ENCODE assay signal across 23 cellular contexts in the genomic region with DNA sequence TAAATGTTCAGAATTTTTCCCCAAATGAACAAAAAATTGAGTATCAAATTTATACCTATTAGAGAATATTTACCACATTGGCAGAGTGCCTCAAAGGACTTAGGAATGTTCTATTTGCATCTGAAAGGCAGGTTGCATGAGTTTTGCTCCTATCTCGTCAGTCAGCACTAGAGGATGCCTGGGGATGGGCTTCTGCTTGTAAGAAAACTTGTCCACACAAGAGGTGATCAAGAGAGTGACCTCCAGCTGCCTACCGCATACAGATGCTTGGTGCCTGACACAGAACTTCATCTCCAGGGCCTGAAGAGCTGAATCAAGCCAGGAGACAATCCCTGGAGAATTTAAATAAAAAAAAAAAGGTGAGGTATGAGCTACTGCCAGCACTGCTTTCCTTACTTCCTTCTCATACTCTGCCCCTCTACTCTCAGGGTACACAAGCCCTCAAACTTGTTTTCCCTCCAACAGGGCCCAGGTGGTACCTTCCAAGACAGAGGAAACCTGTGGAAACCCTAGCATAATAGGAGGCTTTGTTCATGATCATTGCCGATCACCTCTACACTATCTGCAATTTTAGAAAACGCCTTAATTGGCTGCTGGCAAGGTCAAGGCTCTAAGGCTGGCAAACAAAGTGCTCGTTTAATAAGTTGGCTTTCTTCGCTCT.
DNase-seq lines count a peak whose midpoint lies in the region; TF ChIP-seq lines count a peak whose summit lies in the region.
"Had no signal": no experiment of that assay in that cellular context is flagged by ENCODE, and none has a peak within 500 bp of the region (broad histone marks: within the 10 kb centered on the region; RNA-seq: fewer than 3 reads in every experiment).

No MANE protein-coding gene starts in this region.

- H3K36me3 ChIP-seq in mammary epithelial cell (ENCODE audit: insufficient read depth, low read length) (no peaks in the 10 kb centered on the region), endodermal cell (ENCODE audit: control insufficient read depth, insufficient read depth, low read length) (no peaks in the 10 kb centered on the region), neural progenitor cell (no peaks in the 10 kb centered on the region)

- no peak overlapping the region for H3K4me3 Mint-ChIP-seq in MCF 10A (ENCODE audit: unreplicated experiment)
- no peak overlapping the region for H3K4me3 Mint-ChIP-seq in endodermal cell
- H3K4me3 Mint-ChIP-seq in neural progenitor cell = no peak overlapping the region
- no peak overlapping the region for H3K4me3 Mint-ChIP-seq in activated naive CD4-positive, alpha-beta T cell treated with anti-CD3 and anti-CD28 coated beads, Interleukin-2, amount 10 ng/mL, durations not matched to agents 7 days and 5 days
- H3K4me3 Mint-ChIP-seq: CD8-positive, alpha-beta memory T cell had no signal

- no peaks in the 10 kb centered on the region for H3K4me1 ChIP-seq in mammary epithelial cell (ENCODE audit: insufficient read depth, low read length)
- no peaks in the 10 kb centered on the region for H3K4me1 ChIP-seq in endodermal cell (ENCODE audit: control insufficient read depth, insufficient read depth, low read length)
- H3K4me1 ChIP-seq in neural progenitor cell = peaks cover 13% of the 10 kb centered on the region

- TF ChIP-seq CTCF in MCF 10A (IDR thresholded peaks at IDR 0.05; ENCODE audit: unreplicated experiment) (no peak), mammary epithelial cell (conservative IDR thresholded peaks at IDR 0.05 in 1 of 2, IDR thresholded peaks at IDR 0.05 in 1 of 2; ENCODE audit: extremely low read depth in 1 of 2, insufficient read depth in 1 of 2, low read depth in 1 of 2, low read length in 2 of 2) (no peak), endodermal cell (conservative IDR thresholded peaks at IDR 0.05) (no peak), neural progenitor cell (IDR thresholded peaks at IDR 0.05) (no peak)

- no peak overlapping the region for H3K27ac ChIP-seq in mammary epithelial cell (ENCODE audit: insufficient read depth, low read depth, low read length)
- H3K27ac ChIP-seq in endodermal cell (ENCODE audit: low read depth, low read length) = no peak overlapping the region
- H3K27ac ChIP-seq in neural progenitor cell = no peak overlapping the region
- H3K27ac ChIP-seq: C4-2B, RWPE1, SK-N-MC had no signal

- no peak overlapping the region for H3K4me2 ChIP-seq in mammary epithelial cell (ENCODE audit: insufficient read depth, low read depth, low read length)
- H3K4me2 ChIP-seq in neural progenitor cell = no peak overlapping the region

- H3K27me3 ChIP-seq in mammary epithelial cell (ENCODE audit: insufficient read depth, low read length) (no peaks in the 10 kb centered on the region), endodermal cell (ENCODE audit: control insufficient read depth, insufficient read depth, low read length, poor library complexity, severe bottlenecking) (no peaks in the 10 kb centered on the region), neural progenitor cell (no peaks in the 10 kb centered on the region)

- 41% methylated on average over 6 of the region's 6 CpGs for whole genome bisulfite sequencing in mammary epithelial cell (ENCODE audit: low coverage, missing lambda C conversion rate)
- 83 to 87% methylated on average over 6 of the region's 6 CpGs for WGBS in endodermal cell (ENCODE audit: insufficient coverage in 1 of 2, insufficient read length in 1 of 2), 2 experiments

- H3K36me3 Mint-ChIP-seq in MCF 10A (ENCODE audit: insufficient read depth, unreplicated experiment) = no peaks in the 10 kb centered on the region
- H3K36me3 Mint-ChIP-seq in endodermal cell (ENCODE audit: low read depth) = no peaks in the 10 kb centered on the region
- H3K36me3 Mint-ChIP-seq in neural progenitor cell = peaks cover 31% of the 10 kb centered on the region
- no peaks in the 10 kb centered on the region for H3K36me3 Mint-ChIP-seq in activated naive CD4-positive, alpha-beta T cell treated with anti-CD3 and anti-CD28 coated beads, Interleukin-2, amount 10 ng/mL, durations not matched to agents 7 days and 5 days
- H3K36me3 Mint-ChIP-seq: CD8-positive, alpha-beta memory T cell had no signal

- H3K27ac Mint-ChIP-seq in MCF 10A (ENCODE audit: low read depth, unreplicated experiment) (peak overlapping the region; percentile 23), endodermal cell (no peak overlapping the region), neural progenitor cell (no peak overlapping the region)
- no peak overlapping the region for H3K27ac Mint-ChIP-seq in activated naive CD4-positive, alpha-beta T cell treated with anti-CD3 and anti-CD28 coated beads, Interleukin-2, amount 10 ng/mL, durations not matched to agents 7 days and 5 days
- H3K27ac Mint-ChIP-seq: CD8-positive, alpha-beta memory T cell had no signal

- no peaks in the 10 kb centered on the region for H3K9me3 Mint-ChIP-seq in MCF 10A (ENCODE audit: unreplicated experiment)
- H3K9me3 Mint-ChIP-seq in endodermal cell = no peaks in the 10 kb centered on the region
- H3K9me3 Mint-ChIP-seq in neural progenitor cell = no peaks in the 10 kb centered on the region
- H3K9me3 Mint-ChIP-seq in activated naive CD4-positive, alpha-beta T cell treated with anti-CD3 and anti-CD28 coated beads, Interleukin-2, amount 10 ng/mL, durations not matched to agents 7 days and 5 days = peaks cover 6% of the 10 kb centered on the region

- dilution Hi-C loops in mammary epithelial cell (cut with HindIII; ENCODE audit: low sequenced_read_pairs) = no loop called here

- intact Hi-C loops in MCF 10A (cut with micrococcal nuclease) = no loop called here
- intact Hi-C loops in mammary epithelial cell (cut with micrococcal nuclease) = no loop called here

- DNase-seq in MCF 10A (ENCODE audit: unreplicated experiment) (no peak), mammary epithelial cell (no peak), endodermal cell (peak; percentile 63), iPS-NIHi11 (ENCODE audit: low spot score) (peak; percentile 12), neural progenitor cell (ENCODE audit: low spot score) (no peak), NCI-H1436 treated with DMSO at 0.1 percent for 48 hours (lab: John Stamatoyannopoulos, UW) (no peak)
- DNase-seq in activated naive CD4-positive, alpha-beta T cell treated with anti-CD3 and anti-CD28 coated beads, Interleukin-2, amount 10 ng/mL, durations not matched to agents 7 days and 5 days = no peak
- DNase-seq: 8988T; Calu3; CD8-positive, alpha-beta memory T cell; DMS153; Kasumi-1; MM.1S; NCI-H1048; NCI-H1417 treated with DMSO at 0.1 percent for 48 hours; NCI-H187 treated with DMSO at 0.1 percent for 48 hours; NCI-H2107; NCI-H446 treated with DMSO at 0.1 percent for 48 hours; NCI-H526 treated with DMSO at 0.1 percent for 48 hours; SHP77 treated with DMSO at 0.1 percent for 48 hours had no signal

- BruUV-seq in MCF 10A (replicated peaks; lab: Mats Ljungman, UMichigan) (no TSS peak), mammary epithelial cell (replicated peaks; lab: Mats Ljungman, UMichigan) (no TSS peak)

- no peaks in the 10 kb centered on the region for H3F3A ChIP-seq in neural progenitor cell (ENCODE audit: low read depth)

- H3K9ac ChIP-seq in mammary epithelial cell (ENCODE audit: insufficient read depth, low read length) = no peak overlapping the region
- no peak overlapping the region for H3K9ac ChIP-seq in endodermal cell (ENCODE audit: extremely low read depth, low read length, poor library complexity, severe bottlenecking)
- H3K9ac ChIP-seq in neural progenitor cell = no peak overlapping the region

- H3K79me2 ChIP-seq in mammary epithelial cell (ENCODE audit: insufficient read depth, low read length) = no peaks in the 10 kb centered on the region
- no peaks in the 10 kb centered on the region for H3K79me2 ChIP-seq in neural progenitor cell (ENCODE audit: low read depth)

- no peaks in the 10 kb centered on the region for H4K20me1 ChIP-seq in mammary epithelial cell (ENCODE audit: insufficient read depth, low read length)
- H4K20me1 ChIP-seq in neural progenitor cell (ENCODE audit: low read depth) = no peaks in the 10 kb centered on the region

- H3K4me1 Mint-ChIP-seq in MCF 10A (ENCODE audit: insufficient read depth, unreplicated experiment) (no peaks in the 10 kb centered on the region), endodermal cell (peaks cover 6% of the 10 kb centered on the region), neural progenitor cell (peaks cover 8% of the 10 kb centered on the region)
- H3K4me1 Mint-ChIP-seq in activated naive CD4-positive, alpha-beta T cell treated with anti-CD3 and anti-CD28 coated beads, Interleukin-2, amount 10 ng/mL, durations not matched to agents 7 days and 5 days = no peaks in the 10 kb centered on the region
- H3K4me1 Mint-ChIP-seq: CD8-positive, alpha-beta memory T cell had no signal

- H3K27me3 Mint-ChIP-seq in MCF 10A (ENCODE audit: insufficient read depth, unreplicated experiment) (no peaks in the 10 kb centered on the region), endodermal cell (ENCODE audit: insufficient read depth) (peaks cover 21% of the 10 kb centered on the region), neural progenitor cell (ENCODE audit: insufficient read depth, low read depth) (peaks cover 4% of the 10 kb centered on the region)
- no peaks in the 10 kb centered on the region for H3K27me3 Mint-ChIP-seq in activated naive CD4-positive, alpha-beta T cell treated with anti-CD3 and anti-CD28 coated beads, Interleukin-2, amount 10 ng/mL, durations not matched to agents 7 days and 5 days
- H3K27me3 Mint-ChIP-seq: CD8-positive, alpha-beta memory T cell had no signal

- H3K4me3 ChIP-seq in mammary epithelial cell (replicated peaks in 1 of 3; ENCODE audit: insufficient read depth in 1 of 3, low read depth in 2 of 3, low read length in 3 of 3) = no peak overlapping the region
- H3K4me3 ChIP-seq in endodermal cell (ENCODE audit: low read length) = no peak overlapping the region
- no peak overlapping the region for H3K4me3 ChIP-seq in neural progenitor cell
- H3K4me3 ChIP-seq: SK-N-MC had no signal

- POLR2A ChIA-PET in MCF 10A (lab: Yijun Ruan, JAX) = no interaction called here

- H2AFZ ChIP-seq in mammary epithelial cell (ENCODE audit: low read depth, low read length) (no peak overlapping the region), neural progenitor cell (replicated peaks) (no peak overlapping the region)

- CTCF ChIA-PET in MCF 10A (lab: Yijun Ruan, JAX) = interaction anchor here (0.7 kb wide), 1 partner anchor 120 kb away, joined by 4 read pairs; no protein-coding TSS in a partner anchor
- CTCF ChIA-PET in mammary epithelial cell (lab: Charles Lee; ENCODE audit: low non-redundant PET) = no interaction called here
- CTCF ChIA-PET in activated naive CD4-positive, alpha-beta T cell treated with anti-CD3 and anti-CD28 coated beads, Interleukin-2, amount 10 ng/mL, durations not matched to agents 7 days and 5 days (lab: Charles Lee) = no interaction called here

- H3K9me3 ChIP-seq in mammary epithelial cell (replicated peaks; ENCODE audit: insufficient read depth, low read length) (no peaks in the 10 kb centered on the region), endodermal cell (ENCODE audit: control insufficient read depth, low read length) (no peaks in the 10 kb centered on the region), neural progenitor cell (ENCODE audit: low read depth) (no peaks in the 10 kb centered on the region)

- in situ Hi-C loops in mammary epithelial cell (cut with MboI; ENCODE audit: low sequenced_read_pairs in 2 of 2) = no loop called here

Comparison
In these comparisons a context has a peak if more than half of its experiments do, and no peak if none do; other contexts are left out.
1. DNase-seq: peak in endodermal cell (single experiment) and iPS-NIHi11 (single experiment); none in MCF 10A (single experiment), mammary epithelial cell (single experiment), neural progenitor cell (single experiment), NCI-H1436 treated with DMSO at 0.1 percent for 48 hours (single experiment) and activated naive CD4-positive, alpha-beta T cell treated with anti-CD3 and anti-CD28 coated beads, Interleukin-2, amount 10 ng/mL, durations not matched to agents 7 days and 5 days (single experiment).